ENCODE assay signal across 8 cellular contexts in genomic region chr2:113138428-113139322, GRCh38. TPM values are rescaled to one million over a fixed set of nuclear protein-coding genes. Genes with fewer than 3 reads are reported as not detected.
A peak's percentile ranks its signal among the peaks of the same experiment; 100 is the strongest.
DNase-seq lines count a peak whose midpoint lies in the region; ATAC-seq, FAIRE-seq and TF ChIP-seq lines count a peak whose summit lies in the region.

No MANE protein-coding gene starts in this region.

- H3K4ac ChIP-seq in H1 (replicated peaks; ENCODE audit: insufficient read length, low read depth, low read length), result no peak overlapping the region

- H3K9ac ChIP-seq in H1 (replicated peaks in 1 of 4; ENCODE audit: extremely low read depth in 1 of 4, low read depth in 3 of 4, low read length in 3 of 4), result no peak overlapping the region

- H3K27me3 ChIP-seq in H1 (replicated peaks in 1 of 4; ENCODE audit: control insufficient read depth in 3 of 4, extremely low read depth in 1 of 4, insufficient read depth in 3 of 4, low read length in 3 of 4), result no peaks in the 10 kb centered on the region

- H2BK12ac ChIP-seq in H1 (ENCODE audit: low read depth, low read length), result no peak overlapping the region

- H3K27me3 Mint-ChIP-seq in activated CD4-positive, alpha-beta T cell treated with anti-CD3 and anti-CD28 coated beads for 36 hours, result no peaks in the 10 kb centered on the region

- CTCF ChIA-PET in activated CD4-positive, alpha-beta T cell treated with anti-CD3 and anti-CD28 coated beads for 36 hours (lab: Charles Lee), result interaction anchor here (0.6 to 10.5 kb wide), 61 partner anchors 9 to 396 kb away, joined by 3 to 148 read pairs (median 5); partner anchors contain the start of gene PSD4
- CTCF ChIA-PET in H1 (lab: Charles Lee; ENCODE audit: partially characterized antibody), result interaction anchor here (0.6 to 12.3 kb wide), 38 partner anchors 9 to 553 kb away, joined by 3 to 253 read pairs (median 6); partner anchors contain the start of gene PSD4

- WGBS in H1 (ENCODE audit: extremely low coverage in 1 of 2, insufficient coverage in 1 of 2, insufficient read length in 1 of 2, insufficient replicate concordance in 2 of 2, low coverage in 1 of 2, low lambda C conversion rate in 2 of 2, missing lambda C conversion rate in 1 of 2), 2 experiments, result 67% methylated on average over 13 of the region's 13 CpGs; no CpG with 5 or more reads in 1 of the 2 experiments

- no peaks in the 10 kb centered on the region for H3K36me3 ChIP-seq in H1 (ENCODE audit: control insufficient read depth in 2 of 4, insufficient read depth in 4 of 4, low read length in 3 of 4)

- no peaks in the 10 kb centered on the region for H3K23me2 ChIP-seq in H1 (ENCODE audit: low read depth, low read length)

- H3K14ac ChIP-seq in H1 (ENCODE audit: insufficient read length), result no peak overlapping the region

- no peak overlapping the region for H2BK15ac ChIP-seq in H1 (ENCODE audit: low read length)

- no peak for FAIRE-seq in H1 (lab: Jason Lieb, UNC)

- no peaks in the 10 kb centered on the region for H3K9me3 ChIP-seq in H1 (ENCODE audit: insufficient read depth in 2 of 2, low read depth in 1 of 2, low read length in 1 of 2)

- POLR2A ChIA-PET in activated CD4-positive, alpha-beta T cell treated with anti-CD3 and anti-CD28 coated beads for 36 hours (lab: Charles Lee), result interaction anchor here (0.7 kb wide), 1 partner anchor 65 kb away, joined by 5 read pairs; no protein-coding TSS in a partner anchor
- POLR2A ChIA-PET in H1 (lab: Charles Lee; ENCODE audit: partially characterized antibody), result no interaction called here

- H2BK20ac ChIP-seq in H1 (ENCODE audit: low read length), result no peak overlapping the region

- H3K4me1 ChIP-seq in H1 (replicated peaks in 1 of 4; ENCODE audit: control insufficient read depth in 3 of 4, insufficient read depth in 4 of 4, low read length in 3 of 4), result no peaks in the 10 kb centered on the region

- TF ChIP-seq RAD21 in H1 (IDR thresholded peaks at IDR 0.05 in 1 of 2, conservative IDR thresholded peaks at IDR 0.05 in 1 of 2; ENCODE audit: low read depth in 2 of 2, low read length in 2 of 2), result peak; percentile 49 to 64

- TF ChIP-seq CTCF in H1 (IDR thresholded peaks at IDR 0.05; ENCODE audit: control extremely low read depth in 1 of 3, insufficient read depth in 1 of 3, low read depth in 1 of 3, low read length in 3 of 3), result peak in 2 of 3 experiments; percentile 62 to 73; a peak in 3 of 4 replicates

- H3K4me1 Mint-ChIP-seq in activated CD4-positive, alpha-beta T cell treated with anti-CD3 and anti-CD28 coated beads for 36 hours, result peaks cover 24% of the 10 kb centered on the region

- H2BK5ac ChIP-seq in H1 (ENCODE audit: low read depth, low read length), result no peak overlapping the region

- H3K36me3 Mint-ChIP-seq in activated CD4-positive, alpha-beta T cell treated with anti-CD3 and anti-CD28 coated beads for 36 hours (ENCODE audit: low read depth), result no peaks in the 10 kb centered on the region

- peak overlapping the region; percentile 83; the same call in 1 of the 2 replicates for H2AFZ ChIP-seq in H1 (ENCODE audit: low read length)

- no peak overlapping the region for H3K4me2 ChIP-seq in H1 (ENCODE audit: insufficient read depth in 1 of 2, low read depth in 2 of 2, low read length in 2 of 2)

- no peak overlapping the region for H3K56ac ChIP-seq in H1 (replicated peaks; ENCODE audit: insufficient read length, low read depth, low read length)

- H4K8ac ChIP-seq in H1 (ENCODE audit: extremely low read depth, insufficient read depth, low read length), result no peak overlapping the region

- H2AK5ac ChIP-seq in H1 (ENCODE audit: low read depth, low read length), result no peak overlapping the region

- H4K5ac ChIP-seq in H1 (ENCODE audit: insufficient read length, low read depth, low read length), result no peak overlapping the region

- peak overlapping the region; percentile 71 for H3K27ac Mint-ChIP-seq in activated CD4-positive, alpha-beta T cell treated with anti-CD3 and anti-CD28 coated beads for 36 hours

- no peaks in the 10 kb centered on the region for H3K79me2 ChIP-seq in H1 (ENCODE audit: control insufficient read depth in 1 of 2, insufficient read depth in 2 of 2, low read length in 2 of 2)

- no peak for TF ChIP-seq EP300 in H1 (IDR thresholded peaks at IDR 0.05; ENCODE audit: borderline replicate concordance in 1 of 2, low read depth in 2 of 2, low read length in 2 of 2)

- intact Hi-C loops in activated CD4-positive, alpha-beta T cell treated with anti-CD3 and anti-CD28 coated beads for 36 hours (cut with DNase I, micrococcal nuclease), result loop anchor here (1.0 to 5.0 kb wide), 12 partner anchors 18 to 254 kb away; no protein-coding TSS in a partner anchor

- peak; percentile 56 for DNase-seq in activated CD4-positive, alpha-beta T cell treated with anti-CD3 and anti-CD28 coated beads for 36 hours
- DNase-seq in activated CD4-positive, alpha-beta T cell treated with anti-CD3 and anti-CD28 coated beads for 1 hour, result no peak
- DNase-seq in NCI-H2196 (lab: John Stamatoyannopoulos, UW; ENCODE audit: unreplicated experiment), result peak; percentile 71
- peak; percentile 44 to 74 for DNase-seq in activated CD4-positive, alpha-beta T cell treated with anti-CD3 and anti-CD28 coated beads for 4 hours
- DNase-seq in H1 (ENCODE audit: low read depth in 1 of 2, low spot score in 2 of 2), result peak in 1 of 2 experiments; percentile 48
- DNase-seq in middle frontal gyrus (ENCODE audit: extremely low spot score, low spot score), result peak; percentile 55

- H3K9me3 Mint-ChIP-seq in activated CD4-positive, alpha-beta T cell treated with anti-CD3 and anti-CD28 coated beads for 36 hours (ENCODE audit: low read depth), result no peaks in the 10 kb centered on the region

- no peak overlapping the region for H2BK120ac ChIP-seq in H1 (replicated peaks; ENCODE audit: low read depth, low read length)

- ATAC-seq in activated CD4-positive, alpha-beta T cell treated with anti-CD3 and anti-CD28 coated beads for 36 hours, result peak; percentile 82
- ATAC-seq in HG02759 (IDR thresholded peaks at IDR 0.05; ENCODE audit: unreplicated experiment), result peak; percentile 64
- ATAC-seq in HG03045 (IDR thresholded peaks at IDR 0.05; ENCODE audit: unreplicated experiment), result no peak

- H3K18ac ChIP-seq in H1 (ENCODE audit: extremely low read depth, low read length), result no peak overlapping the region

- H4K91ac ChIP-seq in H1 (replicated peaks; ENCODE audit: insufficient read length, low read length), result no peak overlapping the region

- H3K4me3 ChIP-seq in H1 (ENCODE audit: extremely low read depth in 1 of 4, insufficient read depth in 2 of 4, low read depth in 3 of 4, low read length in 4 of 4), result no peak overlapping the region

- no peak overlapping the region for H3K27ac ChIP-seq in H1 (ENCODE audit: low read depth, low read length)

- H3K4me3 Mint-ChIP-seq in activated CD4-positive, alpha-beta T cell treated with anti-CD3 and anti-CD28 coated beads for 36 hours, result no peak overlapping the region

- TF ChIP-seq POLR2A in H1 (IDR thresholded peaks at IDR 0.05; ENCODE audit: control extremely low read depth in 1 of 2, low read depth in 2 of 2, low read length in 2 of 2), result no peak

- no peak overlapping the region for H3K23ac ChIP-seq in H1 (ENCODE audit: insufficient read length)

- H4K20me1 ChIP-seq in H1 (replicated peaks in 1 of 2; ENCODE audit: control insufficient read depth in 1 of 2, insufficient read depth in 2 of 2, low read length in 2 of 2), result no peaks in the 10 kb centered on the region

- no peaks in the 10 kb centered on the region for H3K79me1 ChIP-seq in H1 (ENCODE audit: low read depth, low read length)

TF ChIP-seq in H1, 55 proteins besides CTCF, POLR2A, EP300 and RAD21 (continues in another document):
- TF ChIP-seq CEBPB (IDR thresholded peaks at IDR 0.05; ENCODE audit: low read depth, low read length) (no peak), JUND (IDR thresholded peaks at IDR 0.05; ENCODE audit: low read length) (no peak), BACH1 (IDR thresholded peaks at IDR 0.05; ENCODE audit: low read length) (no peak), KDM5A (IDR thresholded peaks at IDR 0.05; ENCODE audit: low read length) (no peak), POLR2AphosphoS5 (IDR thresholded peaks at IDR 0.05; ENCODE audit: low read depth, low read length) (no peak), JUN (IDR thresholded peaks at IDR 0.05; ENCODE audit: low read depth, low read length) (no peak), HDAC2 (IDR thresholded peaks at IDR 0.05; ENCODE audit: borderline replicate concordance in 1 of 2, low read depth in 2 of 2, low read length in 2 of 2) (no peak), ATF3 (IDR thresholded peaks at IDR 0.05; ENCODE audit: insufficient read depth, low read depth, low read length) (no peak), RFX5 (IDR thresholded peaks at IDR 0.05; ENCODE audit: borderline replicate concordance, low read depth, low read length) (no peak), TBP (IDR thresholded peaks at IDR 0.05; ENCODE audit: low read depth, low read length) (no peak), KDM1A (IDR thresholded peaks at IDR 0.05; ENCODE audit: borderline replicate concordance, low read length) (no peak)

RNA-seq across cellular contexts. Expression of gene IL1RN, which starts 11.3 kb away (rescaled TPM):
- total RNA-seq in activated CD4-positive, alpha-beta T cell treated with anti-CD3 and anti-CD28 coated beads for 36 hours, result 1 to 10 TPM; 4.6 to 4.8 TPM
- total RNA-seq in H1 (2021; fragmentation: NEBNext Ultra II Directional; extraction: Animal tissue kit (Norgen Biotek cat#: 25700)), result not detected in 2 replicates
- polyA plus RNA-seq in H1 (2011; rRNA removed), result not detected in 2 replicates
- polyA plus RNA-seq in H1 (2011; cell fraction: cytosol; rRNA removed), result not detected
- polyA plus RNA-seq in H1 (2011; cell fraction: nucleus; rRNA removed), result not detected
- not detected in 4 replicates for polyA plus RNA-seq in H1 (2012, experiment 1 of 2)
- not detected for polyA plus RNA-seq in H1 (2012, experiment 2 of 2)
- not detected for polyA plus RNA-seq in H1 (2013, experiment 1 of 2)
- not detected for polyA plus RNA-seq in H1 (2013, experiment 2 of 2)
- polyA minus RNA-seq in H1 (2011; rRNA and poly(A)+ RNA removed), result not detected in 2 replicates
- polyA minus RNA-seq in H1 (2011; cell fraction: cytosol; rRNA and poly(A)+ RNA removed), result not detected
- not detected for polyA minus RNA-seq in H1 (2011; cell fraction: nucleus; rRNA and poly(A)+ RNA removed)

RNA-seq across cellular contexts. Expression of gene PSD4, which starts 35.1 kb away (rescaled TPM):
- total RNA-seq in activated CD4-positive, alpha-beta T cell treated with anti-CD3 and anti-CD28 coated beads for 36 hours, result 100 to 1,000 TPM; 232 to 274 TPM
- 1.2 and 1.3 TPM in 2 replicates for total RNA-seq in H1 (2021; fragmentation: NEBNext Ultra II Directional; extraction: Animal tissue kit (Norgen Biotek cat#: 25700))
- 0.53 and 0.93 TPM in 2 replicates for polyA plus RNA-seq in H1 (2011; rRNA removed)
- polyA plus RNA-seq in H1 (2011; cell fraction: cytosol; rRNA removed), result 0.69 TPM
- 2.1 TPM for polyA plus RNA-seq in H1 (2011; cell fraction: nucleus; rRNA removed)
- polyA plus RNA-seq in H1 (2012, experiment 1 of 2), result 0.57 to 1.2 TPM (median 0.92 TPM) in 4 replicates
- 0.73 TPM for polyA plus RNA-seq in H1 (2012, experiment 2 of 2)
- polyA plus RNA-seq in H1 (2013, experiment 1 of 2), result 0.71 TPM
- 0.50 TPM for polyA plus RNA-seq in H1 (2013, experiment 2 of 2)
- polyA minus RNA-seq in H1 (2011; rRNA and poly(A)+ RNA removed), result 0.41 and 1.4 TPM in 2 replicates
- not detected for polyA minus RNA-seq in H1 (2011; cell fraction: cytosol; rRNA and poly(A)+ RNA removed)
- 0.70 TPM for polyA minus RNA-seq in H1 (2011; cell fraction: nucleus; rRNA and poly(A)+ RNA removed)

Comparison
In these comparisons a context has a peak if more than half of its experiments do, and no peak if none do; other contexts are left out.
1. RNA of gene PSD4, which starts 35.1 kb away (total RNA-seq): 232 to 274 TPM in activated CD4-positive, alpha-beta T cell treated with anti-CD3 and anti-CD28 coated beads for 36 hours; 1.2 to 1.3 TPM in H1; every median in the first group is over 100 times any median in the second.